Comparison of ENCODE assay signal across 1 cellular context in genomic region chr20:51760905-51761544, GRCh38.
TF ChIP-seq lines count a peak whose summit lies in the region.

No MANE protein-coding gene starts in this region.

TF ChIP-seq in HepG2, 621 proteins besides CTCF, POLR2A, EP300 and RAD21 (continued from another document and continues in another):
- TF ChIP-seq, protein P1, sequence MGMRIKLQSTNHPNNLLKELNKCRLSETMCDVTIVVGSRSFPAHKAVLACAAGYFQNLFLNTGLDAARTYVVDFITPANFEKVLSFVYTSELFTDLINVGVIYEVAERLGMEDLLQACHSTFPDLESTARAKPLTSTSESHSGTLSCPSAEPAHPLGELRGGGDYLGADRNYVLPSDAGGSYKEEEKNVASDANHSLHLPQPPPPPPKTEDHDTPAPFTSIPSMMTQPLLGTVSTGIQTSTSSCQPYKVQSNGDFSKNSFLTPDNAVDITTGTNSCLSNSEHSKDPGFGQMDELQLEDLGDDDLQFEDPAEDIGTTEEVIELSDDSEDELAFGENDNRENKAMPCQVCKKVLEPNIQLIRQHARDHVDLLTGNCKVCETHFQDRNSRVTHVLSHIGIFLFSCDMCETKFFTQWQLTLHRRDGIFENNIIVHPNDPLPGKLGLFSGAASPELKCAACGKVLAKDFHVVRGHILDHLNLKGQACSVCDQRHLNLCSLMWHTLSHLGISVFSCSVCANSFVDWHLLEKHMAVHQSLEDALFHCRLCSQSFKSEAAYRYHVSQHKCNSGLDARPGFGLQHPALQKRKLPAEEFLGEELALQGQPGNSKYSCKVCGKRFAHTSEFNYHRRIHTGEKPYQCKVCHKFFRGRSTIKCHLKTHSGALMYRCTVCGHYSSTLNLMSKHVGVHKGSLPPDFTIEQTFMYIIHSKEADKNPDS (CRISPR knock-in tag; IDR thresholded peaks at IDR 0.05), result no peak
- TF ChIP-seq CEBPG (CRISPR knock-in tag; IDR thresholded peaks at IDR 0.05) (peak; percentile 48; the same call in 1 of the 2 replicates), ZNF577 (CRISPR knock-in tag; IDR thresholded peaks at IDR 0.05; ENCODE audit: borderline replicate concordance, low read depth) (no peak), ARHGAP35 (CRISPR knock-in tag; IDR thresholded peaks at IDR 0.05; ENCODE audit: borderline replicate concordance) (no peak), ZNF503 (CRISPR knock-in tag; IDR thresholded peaks at IDR 0.05) (peak; percentile 68; the same call in 1 of the 2 replicates), ZNF530 (CRISPR knock-in tag; IDR thresholded peaks at IDR 0.05; ENCODE audit: low read depth) (no peak), SP1 (IDR thresholded peaks at IDR 0.05) (no peak), SP1 (CRISPR knock-in tag; IDR thresholded peaks at IDR 0.05) (no peak), NFYB (CRISPR knock-in tag; IDR thresholded peaks at IDR 0.05) (no peak), ZNF101 (CRISPR knock-in tag; IDR thresholded peaks at IDR 0.05; ENCODE audit: borderline replicate concordance, low read depth) (no peak), E2F5 (CRISPR knock-in tag; conservative IDR thresholded peaks at IDR 0.05) (no peak), ZNF776 (CRISPR knock-in tag; IDR thresholded peaks at IDR 0.05) (no peak), ZC3H13 (CRISPR knock-in tag; IDR thresholded peaks at IDR 0.05) (no peak), ZFP36L2 (CRISPR knock-in tag; IDR thresholded peaks at IDR 0.05) (no peak), HNF4A (CRISPR knock-in tag; IDR thresholded peaks at IDR 0.05) (no peak; the same call in 1 of the 2 replicates), TBL1XR1 (IDR thresholded peaks at IDR 0.05; ENCODE audit: borderline replicate concordance, low read length, partially characterized antibody) (no peak), BRCA1 (CRISPR knock-in tag; IDR thresholded peaks at IDR 0.05) (no peak), FOXP4 (CRISPR knock-in tag; IDR thresholded peaks at IDR 0.05) (peak; percentile 89), FUBP1 (CRISPR knock-in tag; IDR thresholded peaks at IDR 0.05; ENCODE audit: borderline replicate concordance) (no peak; the same call in 1 of the 2 replicates), KLF16 (CRISPR knock-in tag; IDR thresholded peaks at IDR 0.05) (peak in 1 of 2 experiments; percentile 32; a peak in 1 of 4 replicates), RBM39 (IDR thresholded peaks at IDR 0.05; ENCODE audit: low read depth, low read length, poor library complexity, severe bottlenecking) (no peak), ZNF652 (CRISPR knock-in tag; IDR thresholded peaks at IDR 0.05; ENCODE audit: borderline replicate concordance, low read depth) (peak; percentile 26; the same call in 1 of the 2 replicates), ZNF569 (CRISPR knock-in tag; IDR thresholded peaks at IDR 0.05; ENCODE audit: borderline replicate concordance) (no peak), TIGD3 (CRISPR knock-in tag; IDR thresholded peaks at IDR 0.05; ENCODE audit: borderline replicate concordance) (no peak), ZBTB46 (CRISPR knock-in tag; IDR thresholded peaks at IDR 0.05; ENCODE audit: borderline replicate concordance) (no peak), ZNF709 (CRISPR knock-in tag; IDR thresholded peaks at IDR 0.05) (no peak), HES4 (CRISPR knock-in tag; IDR thresholded peaks at IDR 0.05; ENCODE audit: borderline replicate concordance) (no peak), NFE2L1 (CRISPR knock-in tag; IDR thresholded peaks at IDR 0.05; ENCODE audit: borderline replicate concordance) (no peak)
- TF ChIP-seq, protein P2, sequence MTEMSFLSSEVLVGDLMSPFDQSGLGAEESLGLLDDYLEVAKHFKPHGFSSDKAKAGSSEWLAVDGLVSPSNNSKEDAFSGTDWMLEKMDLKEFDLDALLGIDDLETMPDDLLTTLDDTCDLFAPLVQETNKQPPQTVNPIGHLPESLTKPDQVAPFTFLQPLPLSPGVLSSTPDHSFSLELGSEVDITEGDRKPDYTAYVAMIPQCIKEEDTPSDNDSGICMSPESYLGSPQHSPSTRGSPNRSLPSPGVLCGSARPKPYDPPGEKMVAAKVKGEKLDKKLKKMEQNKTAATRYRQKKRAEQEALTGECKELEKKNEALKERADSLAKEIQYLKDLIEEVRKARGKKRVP (CRISPR knock-in tag; IDR thresholded peaks at IDR 0.05), result no peak
- TF ChIP-seq, protein P3, sequence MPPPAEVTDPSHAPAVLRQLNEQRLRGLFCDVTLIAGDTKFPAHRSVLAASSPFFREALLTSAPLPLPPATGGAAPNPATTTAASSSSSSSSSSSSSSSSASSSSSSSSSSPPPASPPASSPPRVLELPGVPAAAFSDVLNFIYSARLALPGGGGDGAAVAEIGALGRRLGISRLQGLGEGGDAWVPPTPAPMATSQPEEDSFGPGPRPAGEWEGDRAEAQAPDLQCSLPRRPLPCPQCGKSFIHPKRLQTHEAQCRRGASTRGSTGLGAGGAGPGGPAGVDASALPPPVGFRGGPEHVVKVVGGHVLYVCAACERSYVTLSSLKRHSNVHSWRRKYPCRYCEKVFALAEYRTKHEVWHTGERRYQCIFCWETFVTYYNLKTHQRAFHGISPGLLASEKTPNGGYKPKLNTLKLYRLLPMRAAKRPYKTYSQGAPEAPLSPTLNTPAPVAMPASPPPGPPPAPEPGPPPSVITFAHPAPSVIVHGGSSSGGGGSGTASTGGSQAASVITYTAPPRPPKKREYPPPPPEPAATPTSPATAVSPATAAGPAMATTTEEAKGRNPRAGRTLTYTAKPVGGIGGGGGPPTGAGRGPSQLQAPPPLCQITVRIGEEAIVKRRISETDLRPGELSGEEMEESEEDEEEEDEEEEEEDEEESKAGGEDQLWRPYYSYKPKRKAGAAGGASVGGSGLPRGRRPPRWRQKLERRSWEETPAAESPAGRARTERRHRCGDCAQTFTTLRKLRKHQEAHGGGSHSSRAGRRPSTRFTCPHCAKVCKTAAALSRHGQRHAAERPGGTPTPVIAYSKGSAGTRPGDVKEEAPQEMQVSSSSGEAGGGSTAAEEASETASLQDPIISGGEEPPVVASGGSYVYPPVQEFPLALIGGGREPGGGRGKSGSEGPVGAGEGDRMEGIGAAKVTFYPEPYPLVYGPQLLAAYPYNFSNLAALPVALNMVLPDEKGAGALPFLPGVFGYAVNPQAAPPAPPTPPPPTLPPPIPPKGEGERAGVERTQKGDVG (CRISPR knock-in tag; IDR thresholded peaks at IDR 0.05; ENCODE audit: borderline replicate concordance), result peak; percentile 41
- TF ChIP-seq, protein P4, sequence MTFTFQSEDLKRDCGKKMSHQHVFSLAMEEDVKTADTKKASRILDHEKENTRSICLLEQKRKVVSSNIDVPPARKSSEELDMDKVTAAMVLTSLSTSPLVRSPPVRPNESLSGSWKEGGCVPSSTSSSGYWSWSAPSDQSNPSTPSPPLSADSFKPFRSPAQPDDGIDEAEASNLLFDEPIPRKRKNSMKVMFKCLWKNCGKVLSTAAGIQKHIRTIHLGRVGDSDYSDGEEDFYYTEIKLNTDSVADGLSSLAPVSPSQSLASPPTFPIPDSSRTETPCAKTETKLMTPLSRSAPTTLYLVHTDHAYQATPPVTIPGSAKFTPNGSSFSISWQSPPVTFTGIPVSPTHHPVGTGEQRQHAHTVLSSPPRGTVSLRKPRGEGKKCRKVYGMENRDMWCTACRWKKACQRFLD (CRISPR knock-in tag; IDR thresholded peaks at IDR 0.05; ENCODE audit: borderline replicate concordance), result 0 out of 2 replicates have a peak, but pooled peaks have one; percentile 59
- TF ChIP-seq, protein P5, sequence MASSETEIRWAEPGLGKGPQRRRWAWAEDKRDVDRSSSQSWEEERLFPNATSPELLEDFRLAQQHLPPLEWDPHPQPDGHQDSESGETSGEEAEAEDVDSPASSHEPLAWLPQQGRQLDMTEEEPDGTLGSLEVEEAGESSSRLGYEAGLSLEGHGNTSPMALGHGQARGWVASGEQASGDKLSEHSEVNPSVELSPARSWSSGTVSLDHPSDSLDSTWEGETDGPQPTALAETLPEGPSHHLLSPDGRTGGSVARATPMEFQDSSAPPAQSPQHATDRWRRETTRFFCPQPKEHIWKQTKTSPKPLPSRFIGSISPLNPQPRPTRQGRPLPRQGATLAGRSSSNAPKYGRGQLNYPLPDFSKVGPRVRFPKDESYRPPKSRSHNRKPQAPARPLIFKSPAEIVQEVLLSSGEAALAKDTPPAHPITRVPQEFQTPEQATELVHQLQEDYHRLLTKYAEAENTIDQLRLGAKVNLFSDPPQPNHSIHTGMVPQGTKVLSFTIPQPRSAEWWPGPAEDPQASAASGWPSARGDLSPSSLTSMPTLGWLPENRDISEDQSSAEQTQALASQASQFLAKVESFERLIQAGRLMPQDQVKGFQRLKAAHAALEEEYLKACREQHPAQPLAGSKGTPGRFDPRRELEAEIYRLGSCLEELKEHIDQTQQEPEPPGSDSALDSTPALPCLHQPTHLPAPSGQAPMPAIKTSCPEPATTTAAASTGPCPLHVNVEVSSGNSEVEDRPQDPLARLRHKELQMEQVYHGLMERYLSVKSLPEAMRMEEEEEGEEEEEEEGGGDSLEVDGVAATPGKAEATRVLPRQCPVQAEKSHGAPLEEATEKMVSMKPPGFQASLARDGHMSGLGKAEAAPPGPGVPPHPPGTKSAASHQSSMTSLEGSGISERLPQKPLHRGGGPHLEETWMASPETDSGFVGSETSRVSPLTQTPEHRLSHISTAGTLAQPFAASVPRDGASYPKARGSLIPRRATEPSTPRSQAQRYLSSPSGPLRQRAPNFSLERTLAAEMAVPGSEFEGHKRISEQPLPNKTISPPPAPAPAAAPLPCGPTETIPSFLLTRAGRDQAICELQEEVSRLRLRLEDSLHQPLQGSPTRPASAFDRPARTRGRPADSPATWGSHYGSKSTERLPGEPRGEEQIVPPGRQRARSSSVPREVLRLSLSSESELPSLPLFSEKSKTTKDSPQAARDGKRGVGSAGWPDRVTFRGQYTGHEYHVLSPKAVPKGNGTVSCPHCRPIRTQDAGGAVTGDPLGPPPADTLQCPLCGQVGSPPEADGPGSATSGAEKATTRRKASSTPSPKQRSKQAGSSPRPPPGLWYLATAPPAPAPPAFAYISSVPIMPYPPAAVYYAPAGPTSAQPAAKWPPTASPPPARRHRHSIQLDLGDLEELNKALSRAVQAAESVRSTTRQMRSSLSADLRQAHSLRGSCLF (CRISPR knock-in tag; IDR thresholded peaks at IDR 0.05; ENCODE audit: borderline replicate concordance), result no peak
